8 cellular contexts compared by ENCODE assay signal in the genomic region with DNA sequence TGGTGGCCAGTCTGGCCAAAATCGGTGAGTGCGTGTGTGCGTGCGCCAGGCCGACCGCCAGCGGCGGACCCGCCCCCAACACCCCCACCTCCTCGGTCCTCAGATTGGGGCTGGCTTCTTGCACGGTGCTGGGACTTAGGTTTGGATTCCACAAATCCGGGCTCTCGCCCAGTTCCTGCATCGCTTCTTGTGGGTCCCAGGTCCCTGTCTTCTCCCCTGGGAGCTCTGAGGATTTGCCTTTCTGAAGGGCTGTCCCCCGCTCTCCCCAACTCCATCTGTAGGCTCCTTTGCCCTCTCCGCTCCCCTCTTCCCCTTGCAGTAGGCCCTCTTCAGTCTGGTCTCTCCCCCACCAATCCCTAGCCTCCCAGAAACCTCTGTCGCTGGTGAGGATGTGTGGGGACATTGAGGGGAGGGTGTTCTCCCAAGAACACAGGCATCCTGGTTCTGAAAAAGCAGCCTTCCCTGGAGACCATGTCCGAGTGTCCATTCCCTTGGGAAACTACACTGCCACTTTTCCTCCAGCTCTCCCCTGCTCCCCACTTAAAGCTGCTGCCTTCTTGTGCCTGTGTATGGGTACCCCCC. TPM values are rescaled to one million over a fixed set of nuclear protein-coding genes. Genes with fewer than 3 reads are reported as not detected.
DNase-seq lines count a peak whose midpoint lies in the region; ATAC-seq and TF ChIP-seq lines count a peak whose summit lies in the region.

No MANE protein-coding gene starts in this region.

- H3K9me3 Mint-ChIP-seq in activated T-cell treated with anti-CD3 and anti-CD28 coated beads, Interleukin-2, amount 50 U/mL, for 24 hours, result no peaks in the 10 kb centered on the region
- no peaks in the 10 kb centered on the region for H3K9me3 Mint-ChIP-seq in activated naive CD8-positive, alpha-beta T cell treated with anti-CD3 and anti-CD28 coated beads for 36 hours

- peaks cover 0 to 49% (median 41%) of the 10 kb centered on the region in 4 donors for H3K4me1 ChIP-seq in tibial artery

- intact Hi-C loops in tibial artery (cut with DNase I; ENCODE audit: low total_unique reads), result no loop called here

- peak overlapping the region in 1 of 2 donors; percentile 6 for H3K27ac ChIP-seq in tibial artery

- ATAC-seq in GM19035 (IDR thresholded peaks at IDR 0.05; ENCODE audit: unreplicated experiment) (no peak), HG02678 (IDR thresholded peaks at IDR 0.05; ENCODE audit: unreplicated experiment) (no peak)

- H3K9me3 ChIP-seq in tibial artery, result no peaks in the 10 kb centered on the region

- H3K36me3 ChIP-seq in kidney epithelial cell (ENCODE audit: control insufficient read depth, insufficient read depth, low read length) (no peaks in the 10 kb centered on the region), tibial artery (no peaks in the 10 kb centered on the region)

- H3K36me3 Mint-ChIP-seq in activated T-cell treated with anti-CD3 and anti-CD28 coated beads, Interleukin-2, amount 50 U/mL, for 24 hours (ENCODE audit: low read depth), result peaks cover 13% of the 10 kb centered on the region
- peaks cover 12% of the 10 kb centered on the region for H3K36me3 Mint-ChIP-seq in activated naive CD8-positive, alpha-beta T cell treated with anti-CD3 and anti-CD28 coated beads for 36 hours

- peaks cover 12% of the 10 kb centered on the region for H3K27me3 Mint-ChIP-seq in activated T-cell treated with anti-CD3 and anti-CD28 coated beads, Interleukin-2, amount 50 U/mL, for 24 hours
- peaks cover 6% of the 10 kb centered on the region for H3K27me3 Mint-ChIP-seq in activated naive CD8-positive, alpha-beta T cell treated with anti-CD3 and anti-CD28 coated beads for 36 hours

- peaks cover 14% of the 10 kb centered on the region for H3K27me3 ChIP-seq in kidney epithelial cell (ENCODE audit: control insufficient read depth, insufficient read depth, low read length)
- H3K27me3 ChIP-seq in tibial artery, result peaks cover 0 to 39% of the 10 kb centered on the region in 2 donors

- TF ChIP-seq CTCF in kidney epithelial cell (IDR thresholded peaks at IDR 0.05; ENCODE audit: insufficient read depth, low read length, poor library complexity, severe bottlenecking), result peak; percentile 0
- TF ChIP-seq CTCF in tibial artery (IDR thresholded peaks at IDR 0.05), result no peak

- peak overlapping the region; percentile 71 for H3K27ac Mint-ChIP-seq in activated T-cell treated with anti-CD3 and anti-CD28 coated beads, Interleukin-2, amount 50 U/mL, for 24 hours
- peak overlapping the region; percentile 50 for H3K27ac Mint-ChIP-seq in activated naive CD8-positive, alpha-beta T cell treated with anti-CD3 and anti-CD28 coated beads for 36 hours

- peak overlapping the region; percentile 79 for H3K4me3 Mint-ChIP-seq in activated T-cell treated with anti-CD3 and anti-CD28 coated beads, Interleukin-2, amount 50 U/mL, for 24 hours
- peak overlapping the region; percentile 79 for H3K4me3 Mint-ChIP-seq in activated naive CD8-positive, alpha-beta T cell treated with anti-CD3 and anti-CD28 coated beads for 36 hours

- no peak for DNase-seq in activated T-cell treated with anti-CD3 and anti-CD28 coated beads, Interleukin-2, amount 50 U/mL, for 24 hours
- DNase-seq in activated T-cell treated with anti-CD3 and anti-CD28 coated beads for 4 hours (no peak), kidney epithelial cell (ENCODE audit: low read depth) (no peak), tibial artery (peak in 1 of 2 donors; percentile 17), NCI-H2081 (lab: John Stamatoyannopoulos, UW) (no peak)
- DNase-seq in activated naive CD8-positive, alpha-beta T cell treated with anti-CD3 and anti-CD28 coated beads for 36 hours, result no peak

- peak overlapping the region; percentile 35 for H3K4me3 ChIP-seq in kidney epithelial cell (ENCODE audit: low read depth, low read length)
- H3K4me3 ChIP-seq in tibial artery, result peak overlapping the region; percentile 39 to 70

- peaks cover 42% of the 10 kb centered on the region for H3K4me1 Mint-ChIP-seq in activated T-cell treated with anti-CD3 and anti-CD28 coated beads, Interleukin-2, amount 50 U/mL, for 24 hours (ENCODE audit: low read depth)
- H3K4me1 Mint-ChIP-seq in activated naive CD8-positive, alpha-beta T cell treated with anti-CD3 and anti-CD28 coated beads for 36 hours, result peaks cover 34% of the 10 kb centered on the region

RNA-seq across cellular contexts. Expression of gene SLC9A5, which starts 0.5 kb away (rescaled TPM):
- 1 to 10 TPM; 5.8 to 6.1 TPM for total RNA-seq in activated naive CD8-positive, alpha-beta T cell treated with anti-CD3 and anti-CD28 coated beads for 36 hours
- 0.07 TPM in 1 of 2 replicates, not detected in the other for total RNA-seq in kidney epithelial cell

RNA-seq across cellular contexts. Expression of gene FHOD1, which starts 2.0 kb away (rescaled TPM):
- 10 to 100 TPM; 76.4 to 79.9 TPM for total RNA-seq in activated naive CD8-positive, alpha-beta T cell treated with anti-CD3 and anti-CD28 coated beads for 36 hours
- 3.8 and 11.4 TPM in 2 replicates for total RNA-seq in kidney epithelial cell

RNA-seq across cellular contexts. Expression of gene TMEM208, which starts 22.3 kb away (rescaled TPM):
- total RNA-seq in activated naive CD8-positive, alpha-beta T cell treated with anti-CD3 and anti-CD28 coated beads for 36 hours, result 10 to 100 TPM; 46.5 to 48.6 TPM
- total RNA-seq in kidney epithelial cell, result 55.9 and 59.3 TPM in 2 replicates

RNA-seq across cellular contexts. Expression of gene PLEKHG4, which starts 30.1 kb away (rescaled TPM):
- 10 to 100 TPM; 30.8 to 37.0 TPM for total RNA-seq in activated naive CD8-positive, alpha-beta T cell treated with anti-CD3 and anti-CD28 coated beads for 36 hours
- 9.7 and 19.7 TPM in 2 replicates for total RNA-seq in kidney epithelial cell

RNA-seq across cellular contexts. Expression of gene ELMO3, which starts 50.3 kb away (rescaled TPM):
- total RNA-seq in activated naive CD8-positive, alpha-beta T cell treated with anti-CD3 and anti-CD28 coated beads for 36 hours, result 1 to 10 TPM; 4.3 to 4.5 TPM
- total RNA-seq in kidney epithelial cell, result 5.2 and 5.9 TPM in 2 replicates
